In genomic region chr20:34448517-34448916, GRCh38 we compare ENCODE assay signal across 21 cellular contexts.
"Had no signal": no experiment of that assay in that cellular context is flagged by ENCODE, and none has a peak within 500 bp of the region (broad histone marks: within the 10 kb centered on the region; RNA-seq: fewer than 3 reads in every experiment).

No MANE protein-coding gene starts in this region.

- H3K4me1 Mint-ChIP-seq: activated naive CD4-positive, alpha-beta T cell treated with anti-CD3 and anti-CD28 coated beads, Interleukin-2, amount 10 ng/mL, durations not matched to agents 7 days and 5 days had no signal

- H3K4me3 Mint-ChIP-seq: activated naive CD4-positive, alpha-beta T cell treated with anti-CD3 and anti-CD28 coated beads, Interleukin-2, amount 10 ng/mL, durations not matched to agents 7 days and 5 days; activated T-cell treated with anti-CD3 and anti-CD28 coated beads, Interleukin-2, amount 50 U/mL, for 4 hours; stimulated activated memory B cell treated with anti-CD40 and anti-IgM and Interleukin-4, amounts not matched to agents 10 μg/mL and 1 μg/mL and 100 μg/mL, for 72 hours had no signal

- H3K27me3 Mint-ChIP-seq: activated naive CD4-positive, alpha-beta T cell treated with anti-CD3 and anti-CD28 coated beads, Interleukin-2, amount 10 ng/mL, durations not matched to agents 7 days and 5 days; stimulated activated memory B cell treated with anti-CD40 and anti-IgM and Interleukin-4, amounts not matched to agents 10 μg/mL and 1 μg/mL and 100 μg/mL, for 72 hours had no signal

- H3K4me1 ChIP-seq: left lung, transverse colon, uterus had no signal

- DNase-seq: activated CD4-positive, alpha-beta T cell treated with anti-CD3 and anti-CD28 coated beads for 1 hour; activated CD8-positive, alpha-beta memory T cell treated with anti-CD3 and anti-CD28 coated beads, Interleukin-2, amount 50 U/mL, for 48 hours; activated naive CD4-positive, alpha-beta T cell treated with anti-CD3 and anti-CD28 coated beads, Interleukin-2, amount 10 ng/mL, durations not matched to agents 7 days and 5 days; activated T-cell treated with anti-CD3 and anti-CD28 coated beads, Interleukin-2, amount 50 U/mL, for 4 hours; adrenal gland; central memory CD4-positive, alpha-beta T cell; erythroblast; foreskin melanocyte; left lung; midbrain; nucleus accumbens; posterior cingulate gyrus; small intestine; SW 1271; transverse colon; uterus had no signal

- H3K4me3 ChIP-seq: adrenal gland, coronary artery, left lung, lung, transverse colon, uterus had no signal

- H3K36me3 ChIP-seq: uterus had no signal

- H3K9me3 ChIP-seq: adrenal gland, left lung, transverse colon, uterus had no signal

- H3K27ac Mint-ChIP-seq: activated naive CD4-positive, alpha-beta T cell treated with anti-CD3 and anti-CD28 coated beads, Interleukin-2, amount 10 ng/mL, durations not matched to agents 7 days and 5 days; stimulated activated memory B cell treated with anti-CD40 and anti-IgM and Interleukin-4, amounts not matched to agents 10 μg/mL and 1 μg/mL and 100 μg/mL, for 72 hours had no signal

- H3K9me3 Mint-ChIP-seq: activated naive CD4-positive, alpha-beta T cell treated with anti-CD3 and anti-CD28 coated beads, Interleukin-2, amount 10 ng/mL, durations not matched to agents 7 days and 5 days; activated T-cell treated with anti-CD3 and anti-CD28 coated beads, Interleukin-2, amount 50 U/mL, for 4 hours; stimulated activated memory B cell treated with anti-CD40 and anti-IgM and Interleukin-4, amounts not matched to agents 10 μg/mL and 1 μg/mL and 100 μg/mL, for 72 hours had no signal

- H3K27ac ChIP-seq: adrenal gland, coronary artery, left lung, transverse colon, uterus, VCaP had no signal

- ATAC-seq: activated T-cell treated with anti-CD3 and anti-CD28 coated beads, Interleukin-2, amount 50 U/mL, for 4 hours; left lung; sciatic nerve; stimulated activated memory B cell treated with anti-CD40 and anti-IgM and Interleukin-4, amounts not matched to agents 10 μg/mL and 1 μg/mL and 100 μg/mL, for 72 hours had no signal

- H3K27me3 ChIP-seq: adrenal gland, left lung, transverse colon, uterus had no signal
